In genomic region chr19:6067975-6068374, GRCh38 we compare ENCODE assay signal across 1 cellular context.
TF ChIP-seq lines count a peak whose summit lies in the region.

No MANE protein-coding gene starts in this region.

TF ChIP-seq in endothelial cell of umbilical vein, 7 proteins besides CTCF, POLR2A, EP300 and RAD21:
- TF ChIP-seq MYC (IDR thresholded peaks at IDR 0.05; ENCODE audit: low read depth, low read length), result no peak
- no peak for TF ChIP-seq POLR2AphosphoS5 (IDR thresholded peaks at IDR 0.05; ENCODE audit: insufficient read depth, low read depth, low read length)
- no peak for TF ChIP-seq GATA2 (IDR thresholded peaks at IDR 0.05; ENCODE audit: insufficient read depth, insufficient read length, low read depth, low read length)
- TF ChIP-seq EZH2 (IDR thresholded peaks at IDR 0.05; ENCODE audit: borderline replicate concordance, low read depth, low read length, severe bottlenecking), result no peak
- no peak for TF ChIP-seq JUN (IDR thresholded peaks at IDR 0.05; ENCODE audit: borderline replicate concordance, insufficient read depth, insufficient read length, low read depth)
- TF ChIP-seq FOS (IDR thresholded peaks at IDR 0.05; ENCODE audit: borderline replicate concordance, insufficient read depth, low read length), result no peak
- no peak for TF ChIP-seq MAX (IDR thresholded peaks at IDR 0.05; ENCODE audit: insufficient read depth, insufficient read length)
TF ChIP-seq in endothelial cell of umbilical vein: peak in this region for 0.
